31 cellular contexts compared by ENCODE assay signal in the genomic region with DNA sequence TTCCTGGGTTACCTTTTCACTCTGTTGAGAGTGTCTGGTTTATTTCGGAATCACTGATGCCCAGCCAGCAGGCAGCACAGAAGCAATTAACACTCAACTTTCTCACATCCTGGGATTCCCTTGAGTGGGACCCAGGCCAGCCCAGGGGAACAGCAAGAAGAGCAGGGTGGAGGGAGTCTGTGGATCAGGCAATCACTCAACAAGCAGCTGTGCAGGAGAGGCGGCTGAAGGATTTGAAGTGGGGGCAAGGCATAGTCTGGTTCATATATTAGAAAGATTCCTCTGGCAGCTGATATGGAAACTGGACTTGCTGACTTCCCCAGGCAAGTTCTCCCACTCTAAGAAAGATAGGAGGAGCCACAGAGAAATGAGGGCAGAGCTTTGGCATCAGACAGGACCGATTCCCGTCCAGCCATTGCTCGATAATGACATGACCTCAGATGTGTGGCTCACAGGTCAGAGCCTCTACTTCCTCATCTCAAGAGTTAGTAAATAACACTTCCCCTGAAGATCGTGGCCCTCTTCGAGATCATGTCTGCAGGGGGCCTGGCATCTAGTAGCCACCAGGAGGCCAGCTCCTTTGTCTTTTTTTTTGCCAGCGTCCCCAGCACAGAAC. TPM values are rescaled to one million over a fixed set of nuclear protein-coding genes. Genes with fewer than 3 reads are reported as not detected.
"Had no signal": no experiment of that assay in that cellular context is flagged by ENCODE, and none has a peak within 500 bp of the region (broad histone marks: within the 10 kb centered on the region; RNA-seq: fewer than 3 reads in every experiment).

No MANE protein-coding gene starts in this region.

- H3K27ac Mint-ChIP-seq: activated naive CD8-positive, alpha-beta T cell; activated T-cell treated with anti-CD3 and anti-CD28 coated beads, Interleukin-2, amount 50 U/mL, for 24 hours; activated T-helper 17 cell treated with anti-CD3 and anti-CD28 coated beads, Interleukin-2, amount 50 U/mL, for 72 hours; effector memory CD8-positive, alpha-beta T cell; immature natural killer cell; natural killer cell; T-helper 17 cell; type B pancreatic cell had no signal

- H3K27ac ChIP-seq: adrenal gland, ascending aorta, brain microvascular endothelial cell, colonic mucosa, dorsolateral prefrontal cortex, esophagus muscularis mucosa, hepatocyte, ovary, psoas muscle, thoracic aorta, WERI-Rb-1 had no signal

- H3K4me1 Mint-ChIP-seq: activated T-helper 17 cell treated with anti-CD3 and anti-CD28 coated beads, Interleukin-2, amount 50 U/mL, for 72 hours; central memory CD8-positive, alpha-beta T cell; immature natural killer cell had no signal

- H3K4me1 ChIP-seq: adrenal gland, ascending aorta, colonic mucosa, esophagus muscularis mucosa, psoas muscle had no signal

- H3K9me3 Mint-ChIP-seq: immature natural killer cell had no signal

- H3K36me3 Mint-ChIP-seq: activated naive CD8-positive, alpha-beta T cell; immature natural killer cell; natural killer cell; type B pancreatic cell had no signal

- ATAC-seq: activated T-helper 17 cell treated with anti-CD3 and anti-CD28 coated beads, Interleukin-2, amount 50 U/mL, for 72 hours; effector memory CD8-positive, alpha-beta T cell; natural killer cell; psoas muscle; right cardiac atrium; T-helper 17 cell had no signal

- DNase-seq: activated CD4-positive, alpha-beta T cell treated with anti-CD3 and anti-CD28 coated beads for 1 hour; activated CD8-positive, alpha-beta memory T cell treated with anti-CD3 and anti-CD28 coated beads for 24 hours; activated CD8-positive, alpha-beta memory T cell treated with anti-CD3 and anti-CD28 coated beads, Interleukin-2, amount 50 U/mL, for 4 hours; activated naive CD4-positive, alpha-beta T cell; activated T-cell treated with anti-CD3 and anti-CD28 coated beads, Interleukin-2, amount 50 U/mL, for 24 hours; brain microvascular endothelial cell; colonic mucosa; dorsolateral prefrontal cortex; effector memory CD8-positive, alpha-beta T cell; glutamatergic neuron; immature natural killer cell; midbrain; natural killer cell; ovary; psoas muscle; stimulated activated CD4-positive, alpha-beta T cell treated with anti-CD3 and anti-CD28 coated beads, Interleukin-4, amount 100 ng/mL, for 24 hours; stimulated activated naive CD4-positive, alpha-beta T cell treated with Interleukin-2 at 50 U/mL for 16 hours; T-helper 17 cell; WERI-Rb-1 had no signal

- H3K27me3 ChIP-seq: adrenal gland, ascending aorta, colonic mucosa, ovary had no signal

- H3K4me3 ChIP-seq: adrenal gland, ascending aorta, colonic mucosa, dorsolateral prefrontal cortex, esophagus muscularis mucosa, hepatocyte, ovary, psoas muscle, thoracic aorta had no signal

- H3K9me3 ChIP-seq: adrenal gland, ascending aorta, colonic mucosa, esophagus muscularis mucosa, ovary, psoas muscle, thoracic aorta had no signal

- H3K4me3 Mint-ChIP-seq: activated naive CD8-positive, alpha-beta T cell; activated T-cell treated with anti-CD3 and anti-CD28 coated beads, Interleukin-2, amount 50 U/mL, for 24 hours; activated T-helper 17 cell treated with anti-CD3 and anti-CD28 coated beads, Interleukin-2, amount 50 U/mL, for 72 hours; central memory CD8-positive, alpha-beta T cell; effector memory CD8-positive, alpha-beta T cell; immature natural killer cell; natural killer cell; T-helper 17 cell; type B pancreatic cell had no signal

- H3K36me3 ChIP-seq: adrenal gland, ascending aorta, brain microvascular endothelial cell, colonic mucosa, esophagus muscularis mucosa, ovary, thoracic aorta had no signal

RNA-seq across cellular contexts. Expression of gene EPHA8, which starts 12.4 kb away (rescaled TPM):
- total RNA-seq: activated T-helper 17 cell treated with anti-CD3 and anti-CD28 coated beads, Interleukin-2, amount 50 U/mL, for 72 hours; ascending aorta; colonic mucosa; esophagus muscularis mucosa; hepatocyte; kidney epithelial cell; liver; natural killer cell; ovary; psoas muscle; right cardiac atrium; T-helper 17 cell; thoracic aorta had no signal
